In the genomic region with DNA sequence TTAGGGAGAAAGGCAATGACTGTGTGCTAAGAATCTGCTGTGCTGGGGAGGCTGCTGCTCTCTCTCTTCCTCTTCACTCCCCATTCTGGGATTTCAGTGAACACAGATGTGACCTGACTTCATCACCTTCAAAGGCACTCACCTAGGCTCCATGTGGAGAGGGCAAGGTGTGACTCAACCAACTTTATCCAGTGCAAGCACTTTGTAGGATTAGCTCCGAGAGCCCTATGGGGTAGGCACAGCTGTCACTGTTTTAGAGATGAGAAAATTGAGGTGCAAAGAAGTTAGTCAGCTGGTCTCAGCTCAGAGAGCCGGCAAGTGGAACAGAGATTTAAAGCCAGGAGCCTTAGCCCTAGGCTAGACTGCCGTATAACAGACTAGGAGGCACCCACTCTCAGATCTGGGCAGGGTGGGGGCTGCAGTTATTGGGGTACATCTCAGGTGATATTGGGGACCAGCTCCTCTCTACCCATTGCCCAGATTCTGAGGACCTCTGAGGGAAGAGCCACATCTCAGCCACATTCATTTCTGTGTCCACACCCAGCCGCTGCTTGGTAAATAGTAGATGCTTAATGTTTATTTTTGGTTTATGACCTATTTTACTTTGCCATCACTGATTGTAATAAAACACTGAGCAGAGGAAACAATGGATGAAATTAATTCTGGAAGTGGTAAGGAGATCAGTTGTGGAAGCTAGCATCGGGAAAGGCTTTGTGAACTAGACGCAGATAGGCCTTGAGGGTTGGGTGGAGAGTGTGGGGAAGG, we compare ENCODE assay signal across 10 cellular contexts.
DNase-seq lines count a peak whose midpoint lies in the region; ATAC-seq and TF ChIP-seq lines count a peak whose summit lies in the region.
"Had no signal": no experiment of that assay in that cellular context is flagged by ENCODE, and none has a peak within 500 bp of the region (broad histone marks: within the 10 kb centered on the region; RNA-seq: fewer than 3 reads in every experiment).

No MANE protein-coding gene starts in this region.

- H3K4me1 ChIP-seq in cardiac muscle cell (ENCODE audit: low read depth), result peaks cover 22% of the 10 kb centered on the region
- H3K4me1 ChIP-seq in thyroid gland, result peaks cover 16 to 33% of the 10 kb centered on the region in 2 donors

- H2AFZ ChIP-seq in SU-DHL-6 (ENCODE audit: low read depth, low read length, severe bottlenecking), result no peak overlapping the region

- POLR2A ChIA-PET in GM10248 (lab: Yijun Ruan, JAX), result no interaction called here

- H3K27ac ChIP-seq in cardiac muscle cell (peak overlapping the region; percentile 78), SU-DHL-6 (ENCODE audit: low read depth, low read length) (peak overlapping the region; percentile 91), layer of hippocampus (ENCODE audit: low read depth, low read length) (peak overlapping the region; percentile 78), thyroid gland (peak overlapping the region; percentile 74 to 80 (median 76))

- no peak for TF ChIP-seq POLR2A in thyroid gland (IDR thresholded peaks at IDR 0.05)

- CTCF ChIA-PET in GM10248 (lab: Yijun Ruan, JAX), result interaction anchor here (1.4 to 3.0 kb wide), 5 partner anchors 8 to 363 kb away, joined by 3 to 20 read pairs (median 4); no protein-coding TSS in a partner anchor

- peak overlapping the region; percentile 43 for H3K9ac ChIP-seq in SU-DHL-6 (ENCODE audit: low read length)

- peaks cover 28% of the 10 kb centered on the region for H3F3A ChIP-seq in SU-DHL-6 (ENCODE audit: insufficient read depth)

- no peak for ATAC-seq in left ventricle myocardium superior

- H3K4me2 ChIP-seq in SU-DHL-6 (ENCODE audit: low read depth, low read length, poor library complexity, severe bottlenecking), result peak overlapping the region; percentile 56

- H3K9me3 ChIP-seq in cardiac muscle cell (ENCODE audit: low read depth) (no peaks in the 10 kb centered on the region), SU-DHL-6 (ENCODE audit: insufficient read depth, low read length) (no peaks in the 10 kb centered on the region), thyroid gland (no peaks in the 10 kb centered on the region)

- H3K4me3 ChIP-seq in cardiac muscle cell, result no peak overlapping the region
- no peak overlapping the region for H3K4me3 ChIP-seq in SU-DHL-6 (ENCODE audit: insufficient read depth, low read length, poor library complexity, severe bottlenecking)
- H3K4me3 ChIP-seq in thyroid gland (replicated peaks in 1 of 3), result no peak overlapping the region

- WGBS in thyroid gland, 2 donors, result 90 to 91% methylated on average over 6 of the region's 6 CpGs

- H4K20me1 ChIP-seq in SU-DHL-6 (ENCODE audit: low read depth, low read length), result no peaks in the 10 kb centered on the region

- H3K36me3 ChIP-seq in cardiac muscle cell, result no peaks in the 10 kb centered on the region
- H3K36me3 ChIP-seq in SU-DHL-6 (ENCODE audit: low read length), result no peaks in the 10 kb centered on the region
- H3K36me3 ChIP-seq in thyroid gland, result no peaks in the 10 kb centered on the region

- TF ChIP-seq CTCF in cardiac muscle cell (IDR thresholded peaks at IDR 0.05; ENCODE audit: low read depth, low read length) (no peak), SU-DHL-6 (IDR thresholded peaks at IDR 0.05; ENCODE audit: insufficient read depth, low read length, poor library complexity, severe bottlenecking) (no peak), thyroid gland (IDR thresholded peaks at IDR 0.05) (no peak), GM10248 (IDR thresholded peaks at IDR 0.05; ENCODE audit: control extremely low read depth, extremely low read depth, low read depth, missing control alignments) (no peak)

- no peaks in the 10 kb centered on the region for H3K9me2 ChIP-seq in SU-DHL-6 (replicated peaks; ENCODE audit: insufficient read depth, low read length)

- no peaks in the 10 kb centered on the region for H3K27me3 ChIP-seq in cardiac muscle cell
- no peaks in the 10 kb centered on the region for H3K27me3 ChIP-seq in SU-DHL-6 (ENCODE audit: low read length)
- no peaks in the 10 kb centered on the region for H3K27me3 ChIP-seq in layer of hippocampus (ENCODE audit: control insufficient read depth, insufficient read depth, low read length)
- H3K27me3 ChIP-seq in thyroid gland, result no peaks in the 10 kb centered on the region

- intact Hi-C loops in left ventricle myocardium superior (cut with micrococcal nuclease) (no loop called here), thyroid gland (cut with DNase I) (loop anchor here (10.0 kb wide), 1 partner anchor 361 kb away; no protein-coding TSS in a partner anchor)

- no peaks in the 10 kb centered on the region for H3K79me2 ChIP-seq in SU-DHL-6 (ENCODE audit: insufficient read depth, low read length)

- DNase-seq in cardiac muscle cell (ENCODE audit: low read depth in 1 of 2, low spot score in 1 of 2) (no peak), left ventricle myocardium superior (no peak), thyroid gland (no peak), NCI-H2107 treated with DMSO at 0.1 percent for 48 hours (lab: John Stamatoyannopoulos, UW; ENCODE audit: unreplicated experiment) (no peak), GM10248 (ENCODE audit: extremely low spot score) (no peak), COR-L47 (lab: John Stamatoyannopoulos, UW) (no peak)
- DNase-seq: activated gamma-delta T cell, Calu3 had no signal
